8 cellular contexts compared by ENCODE assay signal in genomic region chr1:50970927-50971582, GRCh38. TPM values are rescaled to one million over a fixed set of nuclear protein-coding genes. Genes with fewer than 3 reads are reported as not detected.
DNase-seq lines count a peak whose midpoint lies in the region; ATAC-seq, FAIRE-seq and TF ChIP-seq lines count a peak whose summit lies in the region.
"Had no signal": no experiment of that assay in that cellular context is flagged by ENCODE, and none has a peak within 500 bp of the region (broad histone marks: within the 10 kb centered on the region; RNA-seq: fewer than 3 reads in every experiment).

No MANE protein-coding gene starts in this region.

- intact Hi-C loops in sigmoid colon (cut with DNase I): loop anchor here (10.0 kb wide), 1 partner anchor 544 kb away; the partner anchor contains the start of gene EPS15

- no peaks in the 10 kb centered on the region for H3K36me3 ChIP-seq in duodenal mucosa (ENCODE audit: control insufficient read depth in 1 of 2, insufficient read depth in 2 of 2, low read length in 2 of 2)
- no peaks in the 10 kb centered on the region for H3K36me3 ChIP-seq in sigmoid colon

- TF ChIP-seq CTCF in GM12865 (IDR thresholded peaks at IDR 0.05; ENCODE audit: insufficient read depth, low read depth, low read length, missing control alignments): no peak
- TF ChIP-seq CTCF in sigmoid colon (IDR thresholded peaks at IDR 0.05): no peak

- no peak for ATAC-seq in GM21360 (IDR thresholded peaks at IDR 0.05; ENCODE audit: unreplicated experiment)

- TF ChIP-seq POLR2A in sigmoid colon (IDR thresholded peaks at IDR 0.05) (no peak), GM12891 (IDR thresholded peaks at IDR 0.05; ENCODE audit: low read depth, low read length) (no peak)

- H3K27ac ChIP-seq in duodenal mucosa (ENCODE audit: low read depth, low read length) (no peak overlapping the region), sigmoid colon (peak overlapping the region; percentile 91 to 98 (median 96))

- peak overlapping the region; percentile 86 to 98 for H3K9ac ChIP-seq in duodenal mucosa (ENCODE audit: low read depth in 1 of 2, low read length in 2 of 2)

- 14 to 36% methylated on average over 7 of the region's 7 CpGs for WGBS in sigmoid colon, 2 donors

- DNase-seq in GM12865 (ENCODE audit: low read depth) (no peak), NCI-H69 (lab: John Stamatoyannopoulos, UW) (peak; percentile 66), sigmoid colon (no peak), GM12891 (ENCODE audit: insufficient read length, low spot score) (no peak), kidney tubule cell (ENCODE audit: low spot score) (no peak)

- H3K4me1 ChIP-seq in duodenal mucosa (ENCODE audit: control insufficient read depth in 1 of 2, insufficient read depth in 2 of 2, low read length in 2 of 2) (peaks cover 0 to 12% of the 10 kb centered on the region in 2 donors), sigmoid colon (peaks cover 0 to 29% (median 13%) of the 10 kb centered on the region in 4 donors)

- H3K9me3 ChIP-seq in duodenal mucosa (ENCODE audit: control insufficient read depth in 1 of 2, low read length in 2 of 2) (no peaks in the 10 kb centered on the region), sigmoid colon (no peaks in the 10 kb centered on the region)

- peak overlapping the region; percentile 79 for H3K4me3 ChIP-seq in GM12865 (ENCODE audit: low read depth, low read length)
- peak overlapping the region; percentile 99 for H3K4me3 ChIP-seq in duodenal mucosa (ENCODE audit: low read depth in 1 of 2, low read length in 2 of 2)
- H3K4me3 ChIP-seq in sigmoid colon: peak overlapping the region; percentile 56 to 81 (median 73)

- no peak for TF ChIP-seq EP300 in sigmoid colon (IDR thresholded peaks at IDR 0.05)

- no peak for FAIRE-seq in GM12891 (lab: Jason Lieb, UNC)
- FAIRE-seq: TTC549 had no signal

- H3K27me3 ChIP-seq in duodenal mucosa (ENCODE audit: control insufficient read depth in 1 of 2, insufficient read depth in 2 of 2, low read length in 2 of 2) (no peaks in the 10 kb centered on the region), sigmoid colon (no peaks in the 10 kb centered on the region)

TF ChIP-seq in GM12891, 5 proteins besides CTCF, POLR2A, EP300 and RAD21:
- TF ChIP-seq PAX5 (IDR thresholded peaks at IDR 0.05; ENCODE audit: insufficient read depth, low read length, severe bottlenecking): no peak
- no peak for TF ChIP-seq POLR2AphosphoS5 (IDR thresholded peaks at IDR 0.05; ENCODE audit: low read depth, low read length)
- TF ChIP-seq POU2F2 (IDR thresholded peaks at IDR 0.05; ENCODE audit: low read depth, low read length): no peak
- TF ChIP-seq TAF1 (IDR thresholded peaks at IDR 0.05; ENCODE audit: low read depth, low read length): no peak
- TF ChIP-seq SPI1 (IDR thresholded peaks at IDR 0.05; ENCODE audit: low read depth, low read length): no peak

RNA-seq across cellular contexts. Expression of gene CDKN2C, which starts 1.0 kb away (rescaled TPM):
- total RNA-seq in sigmoid colon: 10 to 100 TPM; 25.8 to 31.7 (median 29.6) TPM
- polyA plus RNA-seq in sigmoid colon: 10 to 100 TPM; 10.9 to 13.5 (median 12.0) TPM
- 27.9 TPM for polyA plus RNA-seq in GM12891 (2012; ENCODE audit: low read depth, missing spikeins)

RNA-seq across cellular contexts. Expression of gene FAF1, which starts 11.0 kb away (rescaled TPM):
- total RNA-seq in sigmoid colon: 10 to 100 TPM; 53.9 to 59.3 (median 55.6) TPM
- 10 to 100 TPM; 27.5 to 39.0 (median 31.0) TPM for polyA plus RNA-seq in sigmoid colon
- 62.2 TPM for polyA plus RNA-seq in GM12891 (2012; ENCODE audit: low read depth, missing spikeins)
